13 cellular contexts compared by ENCODE assay signal in genomic region chr1:5200006-5200405, GRCh38.
DNase-seq lines count a peak whose midpoint lies in the region; TF ChIP-seq lines count a peak whose summit lies in the region.
"Had no signal": no experiment of that assay in that cellular context is flagged by ENCODE, and none has a peak within 500 bp of the region (broad histone marks: within the 10 kb centered on the region; RNA-seq: fewer than 3 reads in every experiment).

No MANE protein-coding gene starts in this region.

- no peaks in the 10 kb centered on the region for H3K36me3 ChIP-seq in CD4-positive, alpha-beta memory T cell (ENCODE audit: insufficient read depth, low read length)
- no peaks in the 10 kb centered on the region for H3K36me3 ChIP-seq in Karpas-422 (ENCODE audit: insufficient read depth, low read length)
- H3K36me3 ChIP-seq: BE2C had no signal

- peaks cover 4% of the 10 kb centered on the region for H3K9me3 Mint-ChIP-seq in neural crest cell
- H3K9me3 Mint-ChIP-seq in CD4-positive, alpha-beta memory T cell = peaks cover 0 to 6% (median 0%) of the 10 kb centered on the region in 8 donors

- H3K4me2 ChIP-seq in Karpas-422 (ENCODE audit: low read depth, low read length, poor library complexity, severe bottlenecking) = no peak overlapping the region

- H3K9me3 ChIP-seq in CD4-positive, alpha-beta memory T cell (ENCODE audit: control insufficient read depth in 1 of 2, low read length in 2 of 2) = no peaks in the 10 kb centered on the region
- no peaks in the 10 kb centered on the region for H3K9me3 ChIP-seq in Karpas-422 (ENCODE audit: low read length)
- H3K9me3 ChIP-seq: BE2C had no signal

- POLR2A ChIA-PET in CD4-positive, alpha-beta memory T cell (lab: Charles Lee; ENCODE audit: partially characterized antibody) = no interaction called here

- no peaks in the 10 kb centered on the region for H3K27me3 ChIP-seq in CD4-positive, alpha-beta memory T cell (ENCODE audit: insufficient read depth, low read length)
- 0 out of 2 replicates have a peak, but pooled peaks cover 3% of the 10 kb centered on the region for H3K27me3 ChIP-seq in Karpas-422 (ENCODE audit: low read length)
- H3K27me3 ChIP-seq: BE2C had no signal

- CTCF ChIA-PET in CD4-positive, alpha-beta memory T cell (lab: Charles Lee; ENCODE audit: partially characterized antibody) = no interaction called here

- H3K4me1 Mint-ChIP-seq in neural crest cell = peaks cover 31% of the 10 kb centered on the region
- H3K4me1 Mint-ChIP-seq in CD4-positive, alpha-beta memory T cell = no peaks in the 10 kb centered on the region
- H3K4me1 Mint-ChIP-seq: CD14-positive monocyte had no signal

- H3K4me3 Mint-ChIP-seq in neural crest cell = peak overlapping the region; percentile 5
- no peak overlapping the region for H3K4me3 Mint-ChIP-seq in CD4-positive, alpha-beta memory T cell
- H3K4me3 Mint-ChIP-seq: CD14-positive monocyte, H9 had no signal

- H3K9me2 ChIP-seq in Karpas-422 (replicated peaks; ENCODE audit: insufficient read depth, low read length) = no peaks in the 10 kb centered on the region

- no peaks in the 10 kb centered on the region for H3K4me1 ChIP-seq in CD4-positive, alpha-beta memory T cell (ENCODE audit: insufficient read depth, low read length)
- H3K4me1 ChIP-seq in Karpas-422 (ENCODE audit: low read length) = no peaks in the 10 kb centered on the region
- H3K4me1 ChIP-seq: BE2C had no signal

- H4K20me1 ChIP-seq in Karpas-422 (ENCODE audit: insufficient read depth, low read depth, low read length) = no peaks in the 10 kb centered on the region

- H3K79me2 ChIP-seq in Karpas-422 (ENCODE audit: low read length) = no peaks in the 10 kb centered on the region

- no peaks in the 10 kb centered on the region for H3K36me3 Mint-ChIP-seq in neural crest cell (ENCODE audit: low read depth)
- H3K36me3 Mint-ChIP-seq in CD4-positive, alpha-beta memory T cell = no peaks in the 10 kb centered on the region
- H3K36me3 Mint-ChIP-seq: CD14-positive monocyte had no signal

- no peak overlapping the region for H3K4me3 ChIP-seq in CD4-positive, alpha-beta memory T cell (ENCODE audit: low read length in 2 of 2)
- no peak overlapping the region for H3K4me3 ChIP-seq in Karpas-422 (ENCODE audit: low read length)

- intact Hi-C loops in head of caudate nucleus (cut with DNase I) = no loop called here
- intact Hi-C loops in CD4-positive, alpha-beta memory T cell (cut with micrococcal nuclease) = no loop called here

- DNase-seq in C1 segment of cervical spinal cord (lab: John Stamatoyannopoulos, UW) = peak in 9 of 14 donors; percentile 6 to 54 (median 20)
- DNase-seq in head of caudate nucleus = peak in 33 of 42 donors; percentile 9 to 80 (median 51)
- DNase-seq in neural crest cell (ENCODE audit: low read depth, low spot score) = no peak
- peak in 26 of 49 donors; percentile 2 to 62 (median 13) for DNase-seq in substantia nigra (lab: John Stamatoyannopoulos, UW)
- no peak for DNase-seq in CD4-positive, alpha-beta memory T cell
- DNase-seq in Karpas-422 = no peak
- no peak for DNase-seq in iPS-NIHi7 (ENCODE audit: extremely low spot score)
- DNase-seq: BE2C, DMS53, GF-D8, GOT3, H9 had no signal

- H3K27ac ChIP-seq in substantia nigra (ENCODE audit: low read depth, low read length, poor library complexity, severe bottlenecking) (peak overlapping the region; percentile 70), Karpas-422 (ENCODE audit: low read length) (no peak overlapping the region)
- H3K27ac ChIP-seq in CD4-positive, alpha-beta memory T cell (ENCODE audit: low read depth, low read length) = no peak overlapping the region

- H2AFZ ChIP-seq in Karpas-422 (ENCODE audit: low read length) = no peak overlapping the region

- H3K9ac ChIP-seq in Karpas-422 (ENCODE audit: low read length) = no peak overlapping the region

- peaks cover 2% of the 10 kb centered on the region for H3K27me3 Mint-ChIP-seq in neural crest cell (ENCODE audit: low read depth)
- H3K27me3 Mint-ChIP-seq in CD4-positive, alpha-beta memory T cell = peaks cover 3 to 4% of the 10 kb centered on the region in 2 donors

- peak overlapping the region; percentile 95 for H3K27ac Mint-ChIP-seq in neural crest cell (ENCODE audit: unreplicated experiment)
- no peak overlapping the region for H3K27ac Mint-ChIP-seq in CD4-positive, alpha-beta memory T cell
- H3K27ac Mint-ChIP-seq: H9 had no signal

- no peak for TF ChIP-seq CTCF in neural crest cell (conservative IDR thresholded peaks at IDR 0.05)

Comparison
In these comparisons a context has a peak if more than half of its experiments do, and no peak if none do; other contexts are left out.
1. DNase-seq: peak in C1 segment of cervical spinal cord (9 of 14), head of caudate nucleus (33 of 42) and substantia nigra (26 of 49); none in neural crest cell (single experiment), CD4-positive, alpha-beta memory T cell (0 of 5), Karpas-422 (single experiment) and iPS-NIHi7 (single experiment).